Comparison of ENCODE assay signal across 8 cellular contexts in genomic region chr3:195208183-195208582, GRCh38.
DNase-seq lines count a peak whose midpoint lies in the region; ATAC-seq and TF ChIP-seq lines count a peak whose summit lies in the region.

No MANE protein-coding gene starts in this region.

- peaks cover 7% of the 10 kb centered on the region for H3K36me3 Mint-ChIP-seq in memory B cell

- peak overlapping the region; percentile 10 for H3K27ac Mint-ChIP-seq in memory B cell

- no peaks in the 10 kb centered on the region for H3K27me3 Mint-ChIP-seq in memory B cell

- peaks cover 3% of the 10 kb centered on the region for H3K9me3 Mint-ChIP-seq in memory B cell

- DNase-seq in memory B cell (ENCODE audit: low spot score in 2 of 2) = no peak
- DNase-seq in dermis blood vessel endothelial cell = no peak
- no peak for DNase-seq in omental fat pad (ENCODE audit: low spot score)
- no peak for DNase-seq in HPDE6-E6E7 (ENCODE audit: extremely low spot score)
- DNase-seq in T-helper 9 cell = no peak

- H3K4me3 Mint-ChIP-seq in memory B cell = peak overlapping the region; percentile 49

- peaks cover 31% of the 10 kb centered on the region for H3K4me1 Mint-ChIP-seq in memory B cell

- ATAC-seq in GM18502 (IDR thresholded peaks at IDR 0.05; ENCODE audit: poor library complexity, unreplicated experiment) = peak; percentile 95
- ATAC-seq in GM21360 (IDR thresholded peaks at IDR 0.05; ENCODE audit: unreplicated experiment) = peak; percentile 90
- peak; percentile 86 for ATAC-seq in HG03354 (IDR thresholded peaks at IDR 0.05; ENCODE audit: poor library complexity, severe bottlenecking, unreplicated experiment)
- peak; percentile 82 for ATAC-seq in memory B cell (ENCODE audit: low read depth)
- no peak for ATAC-seq in omental fat pad (ENCODE audit: low FRiP score)

- TF ChIP-seq CTCF in omental fat pad (IDR thresholded peaks at IDR 0.05) = no peak
